28 cellular contexts compared by ENCODE assay signal in the genomic region with DNA sequence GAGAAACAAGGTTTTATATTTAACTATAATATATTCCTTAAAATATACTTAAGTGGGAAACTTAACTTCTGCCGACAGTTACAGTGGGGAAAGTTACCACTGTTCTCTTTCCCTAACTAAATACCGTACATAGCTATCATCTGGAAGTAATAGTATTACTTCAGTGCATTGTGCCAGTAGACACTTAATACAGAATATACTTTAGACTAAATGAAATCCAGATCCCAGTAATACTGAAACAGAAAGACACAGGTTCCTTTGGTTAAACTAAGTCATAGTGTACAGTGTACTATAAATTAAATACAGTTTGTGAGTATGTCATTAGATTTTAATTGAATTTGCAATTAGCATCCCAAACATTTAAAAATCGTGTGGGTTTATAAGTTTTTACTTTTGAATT.
"Had no signal": no experiment of that assay in that cellular context is flagged by ENCODE, and none has a peak within 500 bp of the region (broad histone marks: within the 10 kb centered on the region; RNA-seq: fewer than 3 reads in every experiment).

No MANE protein-coding gene starts in this region.

- H3K4me3 Mint-ChIP-seq: activated naive CD4-positive, alpha-beta T cell treated with anti-CD3 and anti-CD28 coated beads for 36 hours; activated naive CD8-positive, alpha-beta T cell treated with anti-CD3 and anti-CD28 coated beads for 36 hours; activated T-helper 1 cell treated with anti-CD3 and anti-CD28 coated beads, Interleukin-12 subunit alpha, Interleukin-12 subunit beta, Interleukin-2, Interleukin-4 antibody, amounts not matched to agents 30 ng/mL and 10 ng/mL and 1 ng/mL, durations not matched to agents 14 hours and 24 hours and 36 hours; mesothelial cell of epicardium; naive thymus-derived CD4-positive, alpha-beta T cell; stimulated activated effector memory CD8-positive, alpha-beta T cell treated with anti-CD3 and anti-CD28 coated beads, Interleukin-12 subunit alpha, Interleukin-12 subunit beta, amount 100 ng/mL, for 72 hours; T-cell had no signal

- H3K27ac Mint-ChIP-seq: activated naive CD4-positive, alpha-beta T cell treated with anti-CD3 and anti-CD28 coated beads for 36 hours; activated naive CD8-positive, alpha-beta T cell treated with anti-CD3 and anti-CD28 coated beads for 36 hours; activated T-helper 1 cell treated with anti-CD3 and anti-CD28 coated beads, Interleukin-12 subunit alpha, Interleukin-12 subunit beta, Interleukin-2, Interleukin-4 antibody, amounts not matched to agents 30 ng/mL and 10 ng/mL and 1 ng/mL, durations not matched to agents 14 hours and 24 hours and 36 hours; mesothelial cell of epicardium; naive thymus-derived CD4-positive, alpha-beta T cell; stimulated activated effector memory CD8-positive, alpha-beta T cell treated with anti-CD3 and anti-CD28 coated beads, Interleukin-12 subunit alpha, Interleukin-12 subunit beta, amount 100 ng/mL, for 72 hours; T-cell had no signal

- DNase-seq: activated CD4-positive, alpha-beta T cell treated with anti-CD3 and anti-CD28 coated beads for 48 hours; activated CD4-positive, alpha-beta T cell treated with anti-CD3 and anti-CD28 coated beads, Interleukin-2, amount 50 U/mL, for 48 hours; activated CD8-positive, alpha-beta memory T cell treated with anti-CD3 and anti-CD28 coated beads for 24 hours; activated effector memory CD4-positive, alpha-beta T cell treated with anti-CD3 and anti-CD28 coated beads, Interleukin-2, amount 50 U/mL, for 16 hours; activated naive CD4-positive, alpha-beta T cell treated with anti-CD3 and anti-CD28 coated beads for 36 hours; activated naive CD8-positive, alpha-beta T cell treated with anti-CD3 and anti-CD28 coated beads for 36 hours; activated T-cell treated with anti-CD3 and anti-CD28 coated beads, Interleukin-2, amount 50 U/mL, for 1 hour; amygdala; caudate nucleus; cortex of kidney; gastrocnemius medialis; head of caudate nucleus; hippocampal formation; naive thymus-derived CD4-positive, alpha-beta T cell; nucleus accumbens; pancreas; retina; stimulated activated CD4-positive, alpha-beta T cell treated with anti-CD3 and anti-CD28 coated beads, Interleukin-4, amount 100 ng/mL, for 24 hours; T-cell; tibial artery; upper lobe of right lung had no signal

- H3K4me1 ChIP-seq: gastrocnemius medialis, prostate gland, suprapubic skin, tibial artery, upper lobe of right lung had no signal

- H3K36me3 ChIP-seq: gastrocnemius medialis, pancreas, prostate gland, suprapubic skin, tibial artery, upper lobe of right lung had no signal

- H3K27ac ChIP-seq: gastrocnemius medialis, skin epidermis, suprapubic skin, tibial artery, upper lobe of right lung had no signal

- H3K36me3 Mint-ChIP-seq: activated naive CD8-positive, alpha-beta T cell treated with anti-CD3 and anti-CD28 coated beads for 36 hours; naive thymus-derived CD4-positive, alpha-beta T cell; stimulated activated effector memory CD8-positive, alpha-beta T cell treated with anti-CD3 and anti-CD28 coated beads, Interleukin-12 subunit alpha, Interleukin-12 subunit beta, amount 100 ng/mL, for 72 hours had no signal

- H3K9me3 Mint-ChIP-seq: activated naive CD4-positive, alpha-beta T cell treated with anti-CD3 and anti-CD28 coated beads for 36 hours; activated naive CD8-positive, alpha-beta T cell treated with anti-CD3 and anti-CD28 coated beads for 36 hours; activated T-helper 1 cell treated with anti-CD3 and anti-CD28 coated beads, Interleukin-12 subunit alpha, Interleukin-12 subunit beta, Interleukin-2, Interleukin-4 antibody, amounts not matched to agents 30 ng/mL and 10 ng/mL and 1 ng/mL, durations not matched to agents 14 hours and 24 hours and 36 hours; naive thymus-derived CD4-positive, alpha-beta T cell; stimulated activated effector memory CD8-positive, alpha-beta T cell treated with anti-CD3 and anti-CD28 coated beads, Interleukin-12 subunit alpha, Interleukin-12 subunit beta, amount 100 ng/mL, for 72 hours; T-cell had no signal

- H3K4me3 ChIP-seq: gastrocnemius medialis, pancreas, prostate gland, skin epidermis, suprapubic skin, tibial artery, upper lobe of right lung had no signal

- H3K4me1 Mint-ChIP-seq: mesothelial cell of epicardium; stimulated activated effector memory CD8-positive, alpha-beta T cell treated with anti-CD3 and anti-CD28 coated beads, Interleukin-12 subunit alpha, Interleukin-12 subunit beta, amount 100 ng/mL, for 72 hours had no signal

- H3K27me3 ChIP-seq: gastrocnemius medialis, pancreas, suprapubic skin, tibial artery, upper lobe of right lung had no signal

- H3K9me3 ChIP-seq: gastrocnemius medialis, pancreas, prostate gland, suprapubic skin, tibial artery, upper lobe of right lung had no signal

- ATAC-seq: gastrocnemius medialis; naive thymus-derived CD4-positive, alpha-beta T cell; sciatic nerve; stimulated activated effector memory CD8-positive, alpha-beta T cell treated with anti-CD3 and anti-CD28 coated beads, Interleukin-12 subunit alpha, Interleukin-12 subunit beta, amount 100 ng/mL, for 72 hours; T-cell; upper lobe of right lung had no signal

- H3K27me3 Mint-ChIP-seq: activated naive CD8-positive, alpha-beta T cell treated with anti-CD3 and anti-CD28 coated beads for 36 hours; T-cell had no signal
